19 cellular contexts compared by ENCODE assay signal in genomic region chr2:120456867-120457266, GRCh38.
DNase-seq lines count a peak whose midpoint lies in the region; ATAC-seq and TF ChIP-seq lines count a peak whose summit lies in the region.
"Had no signal": no experiment of that assay in that cellular context is flagged by ENCODE, and none has a peak within 500 bp of the region (broad histone marks: within the 10 kb centered on the region; RNA-seq: fewer than 3 reads in every experiment).

No MANE protein-coding gene starts in this region.

- H3K4me3 ChIP-seq in GM23338 (no peak overlapping the region), LNCaP clone FGC (ENCODE audit: low read depth, low read length) (no peak overlapping the region), brain microvascular endothelial cell (ENCODE audit: low read depth, low read length) (no peak overlapping the region), mesendoderm (ENCODE audit: low read length) (no peak overlapping the region)
- H3K4me3 ChIP-seq: breast epithelium, upper lobe of right lung had no signal

- H3K4me1 ChIP-seq in GM23338 (ENCODE audit: insufficient read depth), result no peaks in the 10 kb centered on the region; the same call in 1 of the 2 replicates
- H3K4me1 ChIP-seq in mesendoderm (ENCODE audit: control insufficient read depth, low read depth, low read length), result no peaks in the 10 kb centered on the region
- H3K4me1 ChIP-seq: breast epithelium, upper lobe of right lung had no signal

- H3K79me1 ChIP-seq in mesendoderm (ENCODE audit: low read length), result no peaks in the 10 kb centered on the region

- peaks cover 30% of the 10 kb centered on the region for H3K27me3 Mint-ChIP-seq in GM23338 (ENCODE audit: insufficient read depth, low read depth, poor library complexity)

- H3K79me2 ChIP-seq in GM23338 (replicated peaks; ENCODE audit: insufficient read depth), result no peaks in the 10 kb centered on the region
- no peaks in the 10 kb centered on the region for H3K79me2 ChIP-seq in mesendoderm (ENCODE audit: control insufficient read depth, insufficient read depth, low read length)

- H2BK15ac ChIP-seq in mesendoderm (replicated peaks; ENCODE audit: low read depth), result no peak overlapping the region

- H2AK5ac ChIP-seq in mesendoderm (ENCODE audit: low read length), result no peak overlapping the region

- no peak overlapping the region for H2BK5ac ChIP-seq in mesendoderm (ENCODE audit: low read length)

- H4K20me1 ChIP-seq in GM23338 (replicated peaks; ENCODE audit: insufficient read depth), result no peaks in the 10 kb centered on the region

- DNase-seq in GM23338 (ENCODE audit: low spot score) (peak; percentile 68), LNCaP clone FGC (ENCODE audit: low read depth) (no peak), brain microvascular endothelial cell (no peak), mesendoderm (peak; percentile 68), GOT3 (lab: John Stamatoyannopoulos, UW) (no peak), NCI-H2107 treated with DMSO at 0.1 percent for 48 hours (lab: John Stamatoyannopoulos, UW; ENCODE audit: unreplicated experiment) (no peak)
- DNase-seq: activated CD4-positive, alpha-beta T cell treated with anti-CD3 and anti-CD28 coated beads for 48 hours; activated effector memory CD4-positive, alpha-beta T cell treated with Interleukin-2 at 50 U/mL for 16 hours; GDM1; hippocampal formation; NCI-H1436 treated with DMSO at 0.1 percent for 48 hours; stimulated activated CD4-positive, alpha-beta T cell treated with anti-CD3 and anti-CD28 coated beads, Interleukin-2, amount 100 ng/mL, for 48 hours; upper lobe of right lung had no signal

- no peak overlapping the region for H3K4ac ChIP-seq in mesendoderm (ENCODE audit: low read depth, low read length)

- H2BK120ac ChIP-seq in mesendoderm (ENCODE audit: low read depth, low read length), result no peak overlapping the region

- H3K4me3 Mint-ChIP-seq in GM23338, result no peak overlapping the region
- H3K4me3 Mint-ChIP-seq: B cell; mesothelial cell of epicardium; natural killer cell treated with Interleukin-12 subunit alpha and Interleukin-12 subunit beta and Interleukin-15 and Interleukin-18, amount 100 ng/mL, for 72 hours had no signal

- H3K27ac Mint-ChIP-seq in GM23338, result 0 out of 2 replicates have a peak overlapping the region, but pooled peaks have one; percentile 12
- H3K27ac Mint-ChIP-seq: B cell; mesothelial cell of epicardium; natural killer cell treated with Interleukin-12 subunit alpha and Interleukin-12 subunit beta and Interleukin-15 and Interleukin-18, amount 100 ng/mL, for 72 hours had no signal

- H3K4me2 ChIP-seq in GM23338 (no peak overlapping the region), mesendoderm (ENCODE audit: low read length) (no peak overlapping the region)

- H3F3A ChIP-seq in GM23338 (replicated peaks; ENCODE audit: low read depth), result no peaks in the 10 kb centered on the region

- no peak overlapping the region for H3K23ac ChIP-seq in mesendoderm (ENCODE audit: low read length)

- no peaks in the 10 kb centered on the region for H3K36me3 Mint-ChIP-seq in GM23338 (ENCODE audit: low read depth)
- H3K36me3 Mint-ChIP-seq: mesothelial cell of epicardium had no signal

- H4K8ac ChIP-seq in mesendoderm (ENCODE audit: low read depth, low read length), result no peak overlapping the region

- H3K56ac ChIP-seq in mesendoderm (ENCODE audit: low read length), result no peak overlapping the region

- no peaks in the 10 kb centered on the region; the same call in 2 of the 3 replicates for H3K4me1 Mint-ChIP-seq in GM23338
- H3K4me1 Mint-ChIP-seq: B cell, mesothelial cell of epicardium had no signal

- H3K27me3 ChIP-seq in GM23338 (ENCODE audit: insufficient read depth) (peaks cover 38% of the 10 kb centered on the region), brain microvascular endothelial cell (replicated peaks) (no peaks in the 10 kb centered on the region), mesendoderm (ENCODE audit: insufficient read depth, low read length, poor library complexity) (no peaks in the 10 kb centered on the region)
- H3K27me3 ChIP-seq: breast epithelium, upper lobe of right lung had no signal

- no peak overlapping the region for H3K18ac ChIP-seq in mesendoderm (ENCODE audit: low read length)

- H3K9me2 ChIP-seq in GM23338 (ENCODE audit: insufficient read depth), result no peaks in the 10 kb centered on the region

- H2AFZ ChIP-seq in GM23338, result no peak overlapping the region

- no CpG with 5 or more reads among the region's 1 CpG for WGBS in mesendoderm (ENCODE audit: extremely low coverage, insufficient coverage, low lambda C conversion rate)

- ATAC-seq in GM23338, result peak; percentile 83
- no peak for ATAC-seq in GM19035 (IDR thresholded peaks at IDR 0.05; ENCODE audit: unreplicated experiment)
- ATAC-seq in HG03095 (IDR thresholded peaks at IDR 0.05; ENCODE audit: unreplicated experiment), result no peak
- ATAC-seq: upper lobe of right lung had no signal

- peak; percentile 68 to 83 for TF ChIP-seq CTCF in GM23338 (conservative IDR thresholded peaks at IDR 0.05; ENCODE audit: low read depth in 2 of 2)
- peak; percentile 31; the same call in 1 of the 2 replicates for TF ChIP-seq CTCF in LNCaP clone FGC (IDR thresholded peaks at IDR 0.05; ENCODE audit: control insufficient read depth, extremely low read depth, insufficient read depth)
- TF ChIP-seq CTCF in brain microvascular endothelial cell (IDR thresholded peaks at IDR 0.05; ENCODE audit: low read depth, low read length, missing control alignments), result peak; percentile 8

- in situ Hi-C loops in brain microvascular endothelial cell (cut with HindIII; ENCODE audit: low pct_ligation_motif_present, low sequenced_read_pairs), result no loop called here

- H3K9me3 Mint-ChIP-seq in GM23338, result peaks cover 15% of the 10 kb centered on the region; the same call in 2 of the 3 replicates

- H3K36me3 ChIP-seq in GM23338 (ENCODE audit: insufficient read depth) (no peaks in the 10 kb centered on the region), brain microvascular endothelial cell (replicated peaks) (no peaks in the 10 kb centered on the region), mesendoderm (ENCODE audit: control insufficient read depth, insufficient read depth, low read length) (no peaks in the 10 kb centered on the region)
- H3K36me3 ChIP-seq: breast epithelium, upper lobe of right lung had no signal

- no peak overlapping the region for H3K9ac ChIP-seq in mesendoderm (ENCODE audit: low read length)

- no peak overlapping the region for H4K5ac ChIP-seq in mesendoderm (ENCODE audit: low read length)

- H3K27ac ChIP-seq in GM23338 (ENCODE audit: low read depth) (no peak overlapping the region), brain microvascular endothelial cell (no peak overlapping the region), mesendoderm (ENCODE audit: low read depth, low read length) (no peak overlapping the region)
- H3K27ac ChIP-seq: breast epithelium, upper lobe of right lung had no signal

TF ChIP-seq in GM23338, 12 proteins besides CTCF, POLR2A, EP300 and RAD21 (continues in another document):
- no peak for TF ChIP-seq ZNF331 (CRISPR knock-in tag; IDR thresholded peaks at IDR 0.05; ENCODE audit: low read depth)

Comparison
In these comparisons a context has a peak if more than half of its experiments do, and no peak if none do; other contexts are left out.
1. DNase-seq: peak in GM23338 (single experiment) and mesendoderm (single experiment); none in LNCaP clone FGC (single experiment), brain microvascular endothelial cell (single experiment), GOT3 (single experiment) and NCI-H2107 treated with DMSO at 0.1 percent for 48 hours (single experiment).
2. CTCF ChIP-seq: peak in every context shown above with its lines; median percentile 76 in GM23338; 31 in LNCaP clone FGC; 8 in brain microvascular endothelial cell.